Comparison of ENCODE assay signal across 8 cellular contexts in genomic region chr19:45153339-45154063, GRCh38. TPM values are rescaled to one million over a fixed set of nuclear protein-coding genes. Genes with fewer than 3 reads are reported as not detected.
DNase-seq lines count a peak whose midpoint lies in the region; ATAC-seq lines count a peak whose summit lies in the region.

No MANE protein-coding gene starts in this region.

- H3K4me3 Mint-ChIP-seq in T-helper 1 cell treated with Interleukin-12 subunit alpha and Interleukin-12 subunit beta and Interleukin-4 antibody, amounts not matched to agents 30 μg/mL and 1 μg/mL, for 36 hours = peak overlapping the region; percentile 69
- H3K4me3 Mint-ChIP-seq in central memory CD8-positive, alpha-beta T cell = peak overlapping the region; percentile 79

- ATAC-seq in central memory CD8-positive, alpha-beta T cell (replicated peaks; ENCODE audit: extremely low read depth, poor library complexity, severe bottlenecking) = peak; percentile 30
- peak; percentile 28 for ATAC-seq in left colon
- ATAC-seq in HG03039 (IDR thresholded peaks at IDR 0.05; ENCODE audit: unreplicated experiment) = no peak

- H3K27me3 Mint-ChIP-seq in T-helper 1 cell treated with Interleukin-12 subunit alpha and Interleukin-12 subunit beta and Interleukin-4 antibody, amounts not matched to agents 30 μg/mL and 1 μg/mL, for 36 hours (ENCODE audit: low read depth) = peaks cover 39% of the 10 kb centered on the region
- H3K27me3 Mint-ChIP-seq in central memory CD8-positive, alpha-beta T cell = peaks cover 30% of the 10 kb centered on the region

- no peaks in the 10 kb centered on the region for H3K9me3 Mint-ChIP-seq in T-helper 1 cell treated with Interleukin-12 subunit alpha and Interleukin-12 subunit beta and Interleukin-4 antibody, amounts not matched to agents 30 μg/mL and 1 μg/mL, for 36 hours
- no peaks in the 10 kb centered on the region for H3K9me3 Mint-ChIP-seq in central memory CD8-positive, alpha-beta T cell

- DNase-seq in ELR (ENCODE audit: low read depth) (peak; percentile 44), left colon (peak in 1 of 2 donors; percentile 41), posterior vena cava (ENCODE audit: low spot score) (no peak), epidermal melanocyte (ENCODE audit: insufficient read length, low spot score) (no peak)
- DNase-seq in central memory CD8-positive, alpha-beta T cell (ENCODE audit: low spot score in 2 of 2) = no peak
- DNase-seq in stimulated activated CD4-positive, alpha-beta T cell treated with anti-CD3 and anti-CD28 coated beads, Interleukin-4, amount 100 ng/mL, for 1 hour = peak; percentile 46

- no peak overlapping the region for H3K27ac Mint-ChIP-seq in T-helper 1 cell treated with Interleukin-12 subunit alpha and Interleukin-12 subunit beta and Interleukin-4 antibody, amounts not matched to agents 30 μg/mL and 1 μg/mL, for 36 hours
- H3K27ac Mint-ChIP-seq in central memory CD8-positive, alpha-beta T cell (ENCODE audit: low read depth) = peak overlapping the region; percentile 35

- intact Hi-C loops in left colon (cut with DNase I, micrococcal nuclease) = no loop called here
- intact Hi-C loops in posterior vena cava (cut with DNase I) = no loop called here

- H3K36me3 Mint-ChIP-seq in T-helper 1 cell treated with Interleukin-12 subunit alpha and Interleukin-12 subunit beta and Interleukin-4 antibody, amounts not matched to agents 30 μg/mL and 1 μg/mL, for 36 hours (ENCODE audit: low read depth) = no peaks in the 10 kb centered on the region
- H3K36me3 Mint-ChIP-seq in central memory CD8-positive, alpha-beta T cell (ENCODE audit: insufficient read depth) = peaks cover 10% of the 10 kb centered on the region

- H3K4me1 Mint-ChIP-seq in T-helper 1 cell treated with Interleukin-12 subunit alpha and Interleukin-12 subunit beta and Interleukin-4 antibody, amounts not matched to agents 30 μg/mL and 1 μg/mL, for 36 hours (ENCODE audit: low read depth) = peaks cover 13% of the 10 kb centered on the region
- peaks cover 39% of the 10 kb centered on the region for H3K4me1 Mint-ChIP-seq in central memory CD8-positive, alpha-beta T cell

RNA-seq across cellular contexts. Expression of gene NKPD1, which starts 7.3 kb away (rescaled TPM):
- under 1 TPM; 0.08 to 0.15 TPM for total RNA-seq in left colon
- total RNA-seq in posterior vena cava = not detected

RNA-seq across cellular contexts. Expression of gene TRAPPC6A, which starts 24.5 kb away (rescaled TPM):
- total RNA-seq in left colon (10 to 100 TPM; 45.0 to 46.9 TPM), posterior vena cava (1 to 10 TPM; 6.5 to 7.7 TPM)

RNA-seq across cellular contexts. Expression of gene BLOC1S3, which starts 25.1 kb away (rescaled TPM):
- total RNA-seq in left colon (10 to 100 TPM; 11.2 to 13.5 TPM), posterior vena cava (10 to 100 TPM in 1 of 2 donors, 1 to 10 TPM in 1; 8.7 to 11.2 TPM)

Comparison
In these comparisons a context has a peak if more than half of its experiments do, and no peak if none do; other contexts are left out.
1. DNase-seq: peak in ELR (single experiment) and stimulated activated CD4-positive, alpha-beta T cell treated with anti-CD3 and anti-CD28 coated beads, Interleukin-4, amount 100 ng/mL, for 1 hour (single experiment); none in central memory CD8-positive, alpha-beta T cell (0 of 2), posterior vena cava (single experiment) and epidermal melanocyte (single experiment).
2. RNA of gene TRAPPC6A, which starts 24.5 kb away (total RNA-seq): 45.0 to 46.9 TPM in left colon; 6.5 to 7.7 TPM in posterior vena cava; every median in the first group is over 4 times any median in the second.